In the genomic region with DNA sequence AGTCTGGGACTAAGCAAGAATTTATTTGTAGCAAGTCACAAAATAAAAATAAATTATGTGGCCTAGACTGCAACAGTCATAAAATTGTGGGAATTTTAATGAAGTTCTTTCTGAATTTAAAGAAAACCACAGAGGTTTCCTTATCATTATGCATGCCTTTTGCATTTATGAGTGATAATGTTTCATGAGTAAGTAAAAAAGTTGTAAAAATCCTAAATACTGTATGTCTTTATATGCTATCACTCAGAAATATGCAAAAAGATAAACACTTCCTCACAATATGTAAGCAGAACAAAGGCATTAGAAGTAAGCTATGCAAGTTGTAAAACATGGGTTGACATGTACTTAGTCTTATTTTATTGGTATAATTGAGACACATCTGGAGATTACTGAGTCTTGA, we compare ENCODE assay signal across 26 cellular contexts.
DNase-seq lines count a peak whose midpoint lies in the region; TF ChIP-seq lines count a peak whose summit lies in the region.
"Had no signal": no experiment of that assay in that cellular context is flagged by ENCODE, and none has a peak within 500 bp of the region (broad histone marks: within the 10 kb centered on the region; RNA-seq: fewer than 3 reads in every experiment).

No MANE protein-coding gene starts in this region.

- H3K9ac ChIP-seq in adipocyte (ENCODE audit: low read length) (no peak overlapping the region), neural progenitor cell (no peak overlapping the region)
- H3K9ac ChIP-seq: BLaER1 treated with 17β-estradiol and CSF1 and Interleukin-3, amounts not matched to agents 10 nM and 100 nM had no signal

- POLR2A ChIA-PET in A673 (lab: Charles Lee; ENCODE audit: low non-redundant PET) = interaction anchor here (0.6 kb wide), 1 partner anchor 95 kb away, joined by 3 read pairs; no protein-coding TSS in a partner anchor

- H3K4me1 Mint-ChIP-seq in neural progenitor cell = peaks cover 6% of the 10 kb centered on the region

- H3K4me3 Mint-ChIP-seq in neural progenitor cell = no peak overlapping the region
- H3K4me3 Mint-ChIP-seq: CD4-positive, alpha-beta T cell; HFFc6 had no signal

- H3K9me3 Mint-ChIP-seq in neural progenitor cell = no peaks in the 10 kb centered on the region
- H3K9me3 Mint-ChIP-seq: CD4-positive, alpha-beta T cell had no signal

- H3F3A ChIP-seq in neural progenitor cell (ENCODE audit: low read depth) = no peaks in the 10 kb centered on the region

- no peak overlapping the region for H2AFZ ChIP-seq in neural progenitor cell (replicated peaks)

- no peaks in the 10 kb centered on the region for H3K79me2 ChIP-seq in neural progenitor cell (ENCODE audit: low read depth)

- H3K9me3 ChIP-seq in A673 (ENCODE audit: low read depth, low read length, poor library complexity, severe bottlenecking) = no peaks in the 10 kb centered on the region
- no peaks in the 10 kb centered on the region for H3K9me3 ChIP-seq in adipocyte (ENCODE audit: control insufficient read depth, low read length)
- H3K9me3 ChIP-seq in neural progenitor cell (ENCODE audit: low read depth) = no peaks in the 10 kb centered on the region
- H3K9me3 ChIP-seq in spleen = no peaks in the 10 kb centered on the region
- H3K9me3 ChIP-seq: BLaER1 treated with 17β-estradiol and CSF1 and Interleukin-3, amounts not matched to agents 10 nM and 100 nM; MG63; SJSA1 had no signal

- TF ChIP-seq POLR2A in spleen (IDR thresholded peaks at IDR 0.05) = no peak

- intact Hi-C loops in A673 (cut with micrococcal nuclease; ENCODE audit: unreplicated experiment) = loop anchor here (10.0 kb wide), 1 partner anchor 416 kb away; no protein-coding TSS in a partner anchor
- intact Hi-C loops in spleen (cut with DNase I; ENCODE audit: low total_unique reads) = no loop called here

- H3K4me3 ChIP-seq in A673 (ENCODE audit: low read depth, low read length, poor library complexity, severe bottlenecking) (no peak overlapping the region), adipocyte (ENCODE audit: low read length) (no peak overlapping the region), fibroblast of the aortic adventitia (ENCODE audit: low read depth, low read length) (no peak overlapping the region), neural progenitor cell (no peak overlapping the region), foreskin fibroblast (ENCODE audit: low read depth in 1 of 2, low read length in 2 of 2) (no peak overlapping the region), spleen (no peak overlapping the region)
- H3K4me3 ChIP-seq: BLaER1 treated with 17β-estradiol and CSF1 and Interleukin-3, amounts not matched to agents 10 nM and 100 nM; MG63; SJSA1 had no signal

- H3K27me3 Mint-ChIP-seq in neural progenitor cell (ENCODE audit: insufficient read depth, low read depth) = no peaks in the 10 kb centered on the region
- H3K27me3 Mint-ChIP-seq: CD4-positive, alpha-beta T cell had no signal

- no peak overlapping the region for H3K27ac Mint-ChIP-seq in neural progenitor cell
- H3K27ac Mint-ChIP-seq: CD4-positive, alpha-beta T cell; HFFc6 had no signal

- H3K36me3 ChIP-seq in A673 (ENCODE audit: insufficient read depth, low read length, poor library complexity, severe bottlenecking) (no peaks in the 10 kb centered on the region), adipocyte (ENCODE audit: control insufficient read depth, insufficient read depth, low read length, severe bottlenecking) (no peaks in the 10 kb centered on the region), neural progenitor cell (no peaks in the 10 kb centered on the region), spleen (no peaks in the 10 kb centered on the region)
- H3K36me3 ChIP-seq: BLaER1 treated with 17β-estradiol and CSF1 and Interleukin-3, amounts not matched to agents 10 nM and 100 nM; MG63; SJSA1 had no signal

- no peaks in the 10 kb centered on the region for H4K20me1 ChIP-seq in neural progenitor cell (ENCODE audit: low read depth)
- H4K20me1 ChIP-seq: BLaER1 treated with 17β-estradiol and CSF1 and Interleukin-3, amounts not matched to agents 10 nM and 100 nM had no signal

- H3K4me2 ChIP-seq in neural progenitor cell = no peak overlapping the region
- H3K4me2 ChIP-seq: BLaER1 treated with 17β-estradiol and CSF1 and Interleukin-3, amounts not matched to agents 10 nM and 100 nM had no signal

- no peaks in the 10 kb centered on the region for H3K27me3 ChIP-seq in A673 (replicated peaks; ENCODE audit: insufficient read depth, low read depth, low read length, poor library complexity)
- H3K27me3 ChIP-seq in adipocyte (replicated peaks; ENCODE audit: control insufficient read depth, insufficient read depth, low read length) = no peaks in the 10 kb centered on the region
- H3K27me3 ChIP-seq in neural progenitor cell = no peaks in the 10 kb centered on the region
- H3K27me3 ChIP-seq in spleen (replicated peaks in 1 of 7) = no peaks in the 10 kb centered on the region
- H3K27me3 ChIP-seq: BLaER1 treated with 17β-estradiol and CSF1 and Interleukin-3, amounts not matched to agents 10 nM and 100 nM; MG63; SJSA1 had no signal

- CTCF ChIA-PET in A673 (lab: Charles Lee) = no interaction called here

- H3K36me3 Mint-ChIP-seq in neural progenitor cell = no peaks in the 10 kb centered on the region

- peak; percentile 38 for DNase-seq in A673 (ENCODE audit: low spot score)
- peak; percentile 22 for DNase-seq in HCEC 1CT
- DNase-seq in adipocyte (ENCODE audit: low read depth) = peak; percentile 3
- peak; percentile 9 for DNase-seq in fibroblast of the aortic adventitia (ENCODE audit: low read depth)
- DNase-seq in DMS 273 (lab: John Stamatoyannopoulos, UW; ENCODE audit: unreplicated experiment) = no peak
- no peak for DNase-seq in neural progenitor cell (ENCODE audit: low spot score)
- DNase-seq in foreskin fibroblast = no peak
- DNase-seq in spleen = no peak
- DNase-seq: ACHN; CD4-positive, alpha-beta T cell; DMS53; GF-D8; HFFc6; KG1; MG63; NCI-H1105 treated with DMSO at 0.1 percent for 48 hours; NCI-H2029 treated with DMSO at 0.1 percent for 48 hours; NCI-H446 treated with DMSO at 0.1 percent for 48 hours; NCI-H526; NCI-H82; NK-92 treated with Interleukin-12 subunit alpha and Interleukin-12 subunit beta, amount 100 ng/mL, for 24 hours; Right ventricle myocardium superior; RPMI8226 had no signal

- H3K27ac ChIP-seq in A673 (ENCODE audit: low read depth, low read length, poor library complexity, severe bottlenecking) (no peak overlapping the region), neural progenitor cell (no peak overlapping the region), spleen (no peak overlapping the region)
- H3K27ac ChIP-seq: 22Rv1; BLaER1 treated with 17β-estradiol and CSF1 and Interleukin-3, amounts not matched to agents 10 nM and 100 nM; SJSA1 had no signal

- TF ChIP-seq CTCF in A673 (conservative IDR thresholded peaks at IDR 0.05; ENCODE audit: low read depth, low read length) = no peak
- no peak for TF ChIP-seq CTCF in fibroblast of the aortic adventitia (IDR thresholded peaks at IDR 0.05; ENCODE audit: insufficient read depth, low read length)
- TF ChIP-seq CTCF in neural progenitor cell (IDR thresholded peaks at IDR 0.05) = no peak
- TF ChIP-seq CTCF in foreskin fibroblast (IDR thresholded peaks at IDR 0.05; ENCODE audit: low read depth, low read length) = no peak
- TF ChIP-seq CTCF in spleen (IDR thresholded peaks at IDR 0.05 in 8 of 11, conservative IDR thresholded peaks at IDR 0.05 in 3 of 11) = no peak

- H3K4me1 ChIP-seq in A673 (ENCODE audit: insufficient read depth, low read length, poor library complexity, severe bottlenecking) (peaks cover 38% of the 10 kb centered on the region), adipocyte (ENCODE audit: control insufficient read depth, insufficient read depth, low read length) (peaks cover 13% of the 10 kb centered on the region), neural progenitor cell (peaks cover 4% of the 10 kb centered on the region), spleen (no peaks in the 10 kb centered on the region)
- H3K4me1 ChIP-seq: BLaER1 treated with 17β-estradiol and CSF1 and Interleukin-3, amounts not matched to agents 10 nM and 100 nM; SJSA1 had no signal

- BruUV-seq in A673 (replicated peaks; lab: Mats Ljungman, UMichigan) = no TSS peak

Comparison
In these comparisons a context has a peak if more than half of its experiments do, and no peak if none do; other contexts are left out.
1. DNase-seq: peak in A673 (single experiment), HCEC 1CT (single experiment), adipocyte (single experiment) and fibroblast of the aortic adventitia (single experiment); none in DMS 273 (single experiment), neural progenitor cell (single experiment), foreskin fibroblast (0 of 2) and spleen (single experiment).